Comparison of ENCODE assay signal across 24 cellular contexts in genomic region chr16:68451656-68452055, GRCh38. TPM values are rescaled to one million over a fixed set of nuclear protein-coding genes. Genes with fewer than 3 reads are reported as not detected.
"Had no signal": no experiment of that assay in that cellular context is flagged by ENCODE, and none has a peak within 500 bp of the region (broad histone marks: within the 10 kb centered on the region; RNA-seq: fewer than 3 reads in every experiment).

No MANE protein-coding gene starts in this region.

- H3K9me3 ChIP-seq: left ventricle myocardium inferior, psoas muscle, stomach, thoracic aorta, transverse colon had no signal

- H3K27ac ChIP-seq: hepatocyte, left ventricle myocardium inferior, psoas muscle, stomach, thoracic aorta, transverse colon had no signal

- H2AFZ ChIP-seq: hepatocyte had no signal

- H3K4me3 ChIP-seq: hepatocyte, left ventricle myocardium inferior, lung, psoas muscle, stomach, thoracic aorta, transverse colon had no signal

- ATAC-seq: left cardiac atrium, psoas muscle, sciatic nerve had no signal

- H3K4me2 ChIP-seq: hepatocyte had no signal

- H3K36me3 ChIP-seq: left ventricle myocardium inferior, stomach, thoracic aorta, transverse colon had no signal

- DNase-seq: dermis blood vessel endothelial cell; endodermal cell; erythroblast; foreskin melanocyte; head of caudate nucleus; kidney; left cardiac atrium; left ventricle myocardium inferior; mesenchymal stem cell; midbrain; naive B cell; occipital lobe; psoas muscle; small intestine; stimulated activated CD4-positive, alpha-beta T cell treated with anti-CD3 and anti-CD28 coated beads, Interleukin-12 subunit alpha, Interleukin-12 subunit beta, amount 100 ng/mL, for 4 hours; stimulated activated naive CD4-positive, alpha-beta T cell; stomach; substantia nigra; transverse colon had no signal

- H3K79me2 ChIP-seq: hepatocyte had no signal

RNA-seq across cellular contexts. Expression of gene SMPD3, which starts 3.3 kb away (rescaled TPM):
- total RNA-seq: endothelial cell of umbilical vein had no signal
